In the genomic region with DNA sequence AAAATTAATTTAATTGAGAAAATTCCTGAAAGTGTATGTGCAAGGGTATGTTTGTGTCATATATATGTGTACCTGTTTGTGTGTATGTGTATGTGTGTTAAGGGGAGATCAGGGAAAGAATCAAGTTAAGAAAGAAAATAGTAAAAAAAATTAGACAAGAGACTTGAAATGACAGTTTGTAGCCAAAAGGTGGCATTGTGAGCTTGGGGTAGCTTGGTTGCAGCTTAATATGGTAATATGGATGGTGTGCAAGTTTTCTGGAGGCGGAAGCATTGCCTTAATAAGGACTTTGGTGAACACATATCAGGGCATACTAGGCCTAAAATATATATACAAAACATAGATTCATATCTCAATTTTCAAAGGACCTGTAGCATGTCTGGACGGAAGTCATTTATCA, we compare ENCODE assay signal across 19 cellular contexts.
DNase-seq lines count a peak whose midpoint lies in the region; TF ChIP-seq lines count a peak whose summit lies in the region.
"Had no signal": no experiment of that assay in that cellular context is flagged by ENCODE, and none has a peak within 500 bp of the region (broad histone marks: within the 10 kb centered on the region; RNA-seq: fewer than 3 reads in every experiment).

No MANE protein-coding gene starts in this region.

- H3K4me1 Mint-ChIP-seq in MCF 10A (ENCODE audit: insufficient read depth, unreplicated experiment): no peaks in the 10 kb centered on the region

- H3K4me1 ChIP-seq in breast epithelium (no peaks in the 10 kb centered on the region), OCI-LY1 (ENCODE audit: insufficient read depth, low read length, severe bottlenecking) (no peaks in the 10 kb centered on the region)

- H3K4me2 ChIP-seq in OCI-LY1 (ENCODE audit: low read length): no peak overlapping the region

- no peak overlapping the region for H3K4me3 Mint-ChIP-seq in MCF 10A (ENCODE audit: unreplicated experiment)
- H3K4me3 Mint-ChIP-seq: activated naive CD4-positive, alpha-beta T cell treated with anti-CD3 and anti-CD28 coated beads, Interleukin-2, amount 50 U/mL, for 24 hours; natural killer cell treated with Interleukin-12 subunit alpha and Interleukin-12 subunit beta and Interleukin-15 and Interleukin-18, amount 100 ng/mL, for 72 hours; T-helper 17 cell had no signal

- CTCF ChIA-PET in MCF 10A (lab: Yijun Ruan, JAX): interaction anchor here (0.9 to 1.0 kb wide), 2 partner anchors 47 to 130 kb away, joined by 3 read pairs; a partner anchor contains a TSS

- intact Hi-C loops in MCF 10A (cut with micrococcal nuclease) (loop anchor here (10.0 kb wide), 1 partner anchor 134 kb away; a partner anchor contains a TSS), breast epithelium (cut with DNase I; ENCODE audit: low total_unique reads) (no loop called here)

- no peak for TF ChIP-seq POLR2A in breast epithelium (IDR thresholded peaks at IDR 0.05)

- H3K27ac ChIP-seq in breast epithelium (no peak overlapping the region), OCI-LY1 (ENCODE audit: low read depth, low read length, poor library complexity, severe bottlenecking) (no peak overlapping the region)
- H3K27ac ChIP-seq: thoracic aorta had no signal

- H3K9ac ChIP-seq in OCI-LY1 (ENCODE audit: low read length): no peak overlapping the region

- no peaks in the 10 kb centered on the region for H3F3A ChIP-seq in OCI-LY1 (ENCODE audit: insufficient read depth, low read length)

- H3K9me2 ChIP-seq in OCI-LY1 (ENCODE audit: low read depth, low read length): no peaks in the 10 kb centered on the region

- no peak overlapping the region for H3K4me3 ChIP-seq in breast epithelium
- H3K4me3 ChIP-seq in OCI-LY1 (ENCODE audit: low read depth, low read length, poor library complexity, severe bottlenecking): no peak overlapping the region
- H3K4me3 ChIP-seq in epithelial cell of esophagus (ENCODE audit: low read length): no peak overlapping the region
- no peak overlapping the region for H3K4me3 ChIP-seq in H7 (ENCODE audit: insufficient read depth, low read depth, low read length)
- H3K4me3 ChIP-seq: lung, thoracic aorta had no signal

- H3K27me3 Mint-ChIP-seq in MCF 10A (ENCODE audit: insufficient read depth, unreplicated experiment): no peaks in the 10 kb centered on the region
- H3K27me3 Mint-ChIP-seq: activated naive CD4-positive, alpha-beta T cell treated with anti-CD3 and anti-CD28 coated beads, Interleukin-2, amount 50 U/mL, for 24 hours; natural killer cell treated with Interleukin-12 subunit alpha and Interleukin-12 subunit beta and Interleukin-15 and Interleukin-18, amount 100 ng/mL, for 72 hours; T-helper 17 cell had no signal

- TF ChIP-seq CTCF in MCF 10A (IDR thresholded peaks at IDR 0.05; ENCODE audit: unreplicated experiment) (peak; percentile 10), breast epithelium (IDR thresholded peaks at IDR 0.05) (no peak), OCI-LY1 (IDR thresholded peaks at IDR 0.05; ENCODE audit: low read length) (peak; percentile 17; the same call in 1 of the 2 replicates), epithelial cell of esophagus (IDR thresholded peaks at IDR 0.05; ENCODE audit: insufficient read depth, low read depth, low read length, missing control alignments) (peak; percentile 21)

- no peak overlapping the region for H3K27ac Mint-ChIP-seq in MCF 10A (ENCODE audit: low read depth, unreplicated experiment)
- H3K27ac Mint-ChIP-seq: activated naive CD4-positive, alpha-beta T cell treated with anti-CD3 and anti-CD28 coated beads, Interleukin-2, amount 50 U/mL, for 24 hours; natural killer cell treated with Interleukin-12 subunit alpha and Interleukin-12 subunit beta and Interleukin-15 and Interleukin-18, amount 100 ng/mL, for 72 hours; T-helper 17 cell had no signal

- peaks cover 22% of the 10 kb centered on the region for H3K9me3 Mint-ChIP-seq in MCF 10A (ENCODE audit: unreplicated experiment)

- BruUV-seq in MCF 10A (replicated peaks; lab: Mats Ljungman, UMichigan): no TSS peak

- no peaks in the 10 kb centered on the region for H3K27me3 ChIP-seq in breast epithelium
- H3K27me3 ChIP-seq in OCI-LY1 (ENCODE audit: insufficient read depth, low read length): no peaks in the 10 kb centered on the region
- H3K27me3 ChIP-seq in H7 (ENCODE audit: control insufficient read depth, insufficient read depth, low read length): no peaks in the 10 kb centered on the region

- POLR2A ChIA-PET in MCF 10A (lab: Yijun Ruan, JAX): no interaction called here

- H3K9me3 ChIP-seq in breast epithelium (peaks cover 10 to 13% of the 10 kb centered on the region in 2 donors), OCI-LY1 (ENCODE audit: low read length) (peaks cover 31% of the 10 kb centered on the region)
- H3K9me3 ChIP-seq: thoracic aorta had no signal

- no peaks in the 10 kb centered on the region for H4K20me1 ChIP-seq in OCI-LY1 (ENCODE audit: insufficient read depth, low read length)

- H3K79me2 ChIP-seq in OCI-LY1 (ENCODE audit: insufficient read depth, low read length): no peaks in the 10 kb centered on the region

- H3K36me3 ChIP-seq in breast epithelium (no peaks in the 10 kb centered on the region), OCI-LY1 (ENCODE audit: insufficient read depth, low read length) (peaks cover 86% of the 10 kb centered on the region), H7 (replicated peaks; ENCODE audit: control insufficient read depth, insufficient read depth, low read length) (no peaks in the 10 kb centered on the region)
- H3K36me3 ChIP-seq: thoracic aorta had no signal

- H3K36me3 Mint-ChIP-seq in MCF 10A (ENCODE audit: insufficient read depth, unreplicated experiment): no peaks in the 10 kb centered on the region

- DNase-seq in MCF 10A (ENCODE audit: unreplicated experiment): no peak
- no peak for DNase-seq in breast epithelium (ENCODE audit: low spot score in 2 of 2)
- no peak for DNase-seq in epithelial cell of esophagus (ENCODE audit: low read depth)
- no peak for DNase-seq in H7
- no peak for DNase-seq in nucleus accumbens (lab: John Stamatoyannopoulos, UW)
- DNase-seq in NCI-H345 (lab: John Stamatoyannopoulos, UW): no peak
- no peak for DNase-seq in SW 1271 (lab: John Stamatoyannopoulos, UW)
- DNase-seq: activated CD4-positive, CD25-positive, alpha-beta regulatory T cell treated with anti-CD3 and anti-CD28 coated beads, Interleukin-2, amount 50 U/mL, for 72 hours; effector CD4-positive, alpha-beta T cell; NCI-H1436; retina; stimulated activated CD4-positive, alpha-beta T cell treated with anti-CD3 and anti-CD28 coated beads, Interleukin-2, amount 100 ng/mL, for 48 hours; stimulated activated CD8-positive, alpha-beta memory T cell treated with anti-CD3 and anti-CD28 coated beads, Interleukin-4, amount 100 ng/mL, for 48 hours; T-helper 17 cell had no signal

- no peak overlapping the region for H2AFZ ChIP-seq in OCI-LY1 (ENCODE audit: low read length)

Comparison
In these comparisons a context has a peak if more than half of its experiments do, and no peak if none do; other contexts are left out.
1. CTCF ChIP-seq: peak in MCF 10A (single experiment), OCI-LY1 (single experiment) and epithelial cell of esophagus (single experiment); none in breast epithelium (0 of 3).